ENCODE assay signal across 1 cellular context in the genomic region with DNA sequence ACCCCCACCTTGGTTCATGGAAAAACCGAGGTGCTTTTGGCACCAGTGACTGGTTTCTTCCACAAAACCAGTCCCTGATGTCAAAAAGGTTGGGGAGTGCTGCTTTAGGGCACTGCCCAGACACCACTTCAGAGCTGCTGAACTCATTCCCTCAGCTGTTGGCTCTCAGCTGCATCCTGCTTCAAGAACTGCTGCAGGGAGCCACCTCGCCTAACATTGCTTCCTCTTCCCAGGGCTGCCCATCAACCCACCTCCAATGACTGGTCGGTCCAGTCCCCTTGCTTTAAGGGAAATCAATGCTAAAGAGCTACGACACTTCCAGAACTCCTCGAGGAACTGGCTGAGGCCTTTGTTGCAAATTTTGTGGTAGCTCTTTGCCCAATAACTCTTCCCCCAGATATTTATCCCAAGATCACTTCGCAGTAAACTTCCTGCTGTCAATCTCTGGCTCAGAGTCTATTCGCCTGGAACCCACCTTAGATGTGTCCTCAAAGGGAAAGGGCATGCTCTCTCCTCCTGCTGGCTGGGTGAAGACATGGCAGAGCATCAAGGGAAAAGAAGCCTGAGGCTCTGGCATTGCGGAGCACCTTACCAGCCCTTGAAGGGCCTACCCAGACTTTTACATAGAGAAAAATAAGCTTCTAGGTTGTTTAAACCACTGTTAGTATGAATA.
TF ChIP-seq lines count a peak whose summit lies in the region.

No MANE protein-coding gene starts in this region.

TF ChIP-seq in H1, 55 proteins besides CTCF, POLR2A, EP300 and RAD21:
- no peak for TF ChIP-seq POU5F1 (IDR thresholded peaks at IDR 0.05; ENCODE audit: low read depth, low read length)
- TF ChIP-seq, protein P1, sequence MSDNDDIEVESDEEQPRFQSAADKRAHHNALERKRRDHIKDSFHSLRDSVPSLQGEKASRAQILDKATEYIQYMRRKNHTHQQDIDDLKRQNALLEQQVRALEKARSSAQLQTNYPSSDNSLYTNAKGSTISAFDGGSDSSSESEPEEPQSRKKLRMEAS (IDR thresholded peaks at IDR 0.05): peak; percentile 53; the same call in 1 of the 2 replicates
- TF ChIP-seq CHD1 (IDR thresholded peaks at IDR 0.05; ENCODE audit: low read depth, low read length): no peak
- no peak for TF ChIP-seq TCF12 (IDR thresholded peaks at IDR 0.05; ENCODE audit: low read depth, low read length)
- no peak for TF ChIP-seq RXRA (IDR thresholded peaks at IDR 0.05; ENCODE audit: insufficient read depth, low read depth, low read length)
- no peak for TF ChIP-seq KDM4A (IDR thresholded peaks at IDR 0.05; ENCODE audit: low read depth, low read length, severe bottlenecking)
- no peak for TF ChIP-seq KDM5A (IDR thresholded peaks at IDR 0.05; ENCODE audit: low read length)
- no peak for TF ChIP-seq CEBPB (IDR thresholded peaks at IDR 0.05; ENCODE audit: low read depth, low read length)
- TF ChIP-seq SUZ12 (IDR thresholded peaks at IDR 0.05; ENCODE audit: low read length): no peak
- no peak for TF ChIP-seq POLR2AphosphoS5 (IDR thresholded peaks at IDR 0.05; ENCODE audit: low read depth, low read length)
- no peak for TF ChIP-seq TAF7 (optimal IDR thresholded peaks at IDR 0.05; ENCODE audit: borderline replicate concordance, low read depth, low read length)
- TF ChIP-seq SAP30 (IDR thresholded peaks at IDR 0.05; ENCODE audit: insufficient read depth, insufficient replicate concordance, low read length): no peak
- TF ChIP-seq, protein P2, sequence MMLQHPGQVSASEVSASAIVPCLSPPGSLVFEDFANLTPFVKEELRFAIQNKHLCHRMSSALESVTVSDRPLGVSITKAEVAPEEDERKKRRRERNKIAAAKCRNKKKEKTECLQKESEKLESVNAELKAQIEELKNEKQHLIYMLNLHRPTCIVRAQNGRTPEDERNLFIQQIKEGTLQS (IDR thresholded peaks at IDR 0.05; ENCODE audit: insufficient read depth, low read depth, low read length): no peak
- no peak for TF ChIP-seq SIRT6 (IDR thresholded peaks at IDR 0.05; ENCODE audit: low read length)
- no peak for TF ChIP-seq FOSL1 (IDR thresholded peaks at IDR 0.05; ENCODE audit: insufficient read depth, low read depth, low read length)
- no peak for TF ChIP-seq RNF2 (IDR thresholded peaks at IDR 0.05; ENCODE audit: borderline replicate concordance, low read depth, low read length, missing control alignments, poor library complexity, severe bottlenecking)
- TF ChIP-seq ASH2L (IDR thresholded peaks at IDR 0.05; ENCODE audit: low read length): no peak
- TF ChIP-seq, protein P3, sequence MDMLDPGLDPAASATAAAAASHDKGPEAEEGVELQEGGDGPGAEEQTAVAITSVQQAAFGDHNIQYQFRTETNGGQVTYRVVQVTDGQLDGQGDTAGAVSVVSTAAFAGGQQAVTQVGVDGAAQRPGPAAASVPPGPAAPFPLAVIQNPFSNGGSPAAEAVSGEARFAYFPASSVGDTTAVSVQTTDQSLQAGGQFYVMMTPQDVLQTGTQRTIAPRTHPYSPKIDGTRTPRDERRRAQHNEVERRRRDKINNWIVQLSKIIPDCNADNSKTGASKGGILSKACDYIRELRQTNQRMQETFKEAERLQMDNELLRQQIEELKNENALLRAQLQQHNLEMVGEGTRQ (IDR thresholded peaks at IDR 0.05; ENCODE audit: low read length): no peak
- no peak for TF ChIP-seq GABPA (IDR thresholded peaks at IDR 0.05; ENCODE audit: borderline replicate concordance, insufficient read depth, low read length)
- TF ChIP-seq GTF2F1 (IDR thresholded peaks at IDR 0.05; ENCODE audit: borderline replicate concordance, low read depth, low read length): no peak
- 0 out of 2 replicates have a peak, but pooled peaks have one; percentile 13 for TF ChIP-seq YY1 (IDR thresholded peaks at IDR 0.05; ENCODE audit: low read depth, low read length)
- TF ChIP-seq SP2 (IDR thresholded peaks at IDR 0.05; ENCODE audit: low read length): no peak
- TF ChIP-seq SP1 (IDR thresholded peaks at IDR 0.05; ENCODE audit: low read depth, low read length): no peak
- no peak for TF ChIP-seq NRF1 (IDR thresholded peaks at IDR 0.05; ENCODE audit: low read depth, low read length)
- TF ChIP-seq, protein P4, sequence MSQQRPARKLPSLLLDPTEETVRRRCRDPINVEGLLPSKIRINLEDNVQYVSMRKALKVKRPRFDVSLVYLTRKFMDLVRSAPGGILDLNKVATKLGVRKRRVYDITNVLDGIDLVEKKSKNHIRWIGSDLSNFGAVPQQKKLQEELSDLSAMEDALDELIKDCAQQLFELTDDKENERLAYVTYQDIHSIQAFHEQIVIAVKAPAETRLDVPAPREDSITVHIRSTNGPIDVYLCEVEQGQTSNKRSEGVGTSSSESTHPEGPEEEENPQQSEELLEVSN (IDR thresholded peaks at IDR 0.05): peak; percentile 53; the same call in 1 of the 2 replicates
- TF ChIP-seq, protein P5, sequence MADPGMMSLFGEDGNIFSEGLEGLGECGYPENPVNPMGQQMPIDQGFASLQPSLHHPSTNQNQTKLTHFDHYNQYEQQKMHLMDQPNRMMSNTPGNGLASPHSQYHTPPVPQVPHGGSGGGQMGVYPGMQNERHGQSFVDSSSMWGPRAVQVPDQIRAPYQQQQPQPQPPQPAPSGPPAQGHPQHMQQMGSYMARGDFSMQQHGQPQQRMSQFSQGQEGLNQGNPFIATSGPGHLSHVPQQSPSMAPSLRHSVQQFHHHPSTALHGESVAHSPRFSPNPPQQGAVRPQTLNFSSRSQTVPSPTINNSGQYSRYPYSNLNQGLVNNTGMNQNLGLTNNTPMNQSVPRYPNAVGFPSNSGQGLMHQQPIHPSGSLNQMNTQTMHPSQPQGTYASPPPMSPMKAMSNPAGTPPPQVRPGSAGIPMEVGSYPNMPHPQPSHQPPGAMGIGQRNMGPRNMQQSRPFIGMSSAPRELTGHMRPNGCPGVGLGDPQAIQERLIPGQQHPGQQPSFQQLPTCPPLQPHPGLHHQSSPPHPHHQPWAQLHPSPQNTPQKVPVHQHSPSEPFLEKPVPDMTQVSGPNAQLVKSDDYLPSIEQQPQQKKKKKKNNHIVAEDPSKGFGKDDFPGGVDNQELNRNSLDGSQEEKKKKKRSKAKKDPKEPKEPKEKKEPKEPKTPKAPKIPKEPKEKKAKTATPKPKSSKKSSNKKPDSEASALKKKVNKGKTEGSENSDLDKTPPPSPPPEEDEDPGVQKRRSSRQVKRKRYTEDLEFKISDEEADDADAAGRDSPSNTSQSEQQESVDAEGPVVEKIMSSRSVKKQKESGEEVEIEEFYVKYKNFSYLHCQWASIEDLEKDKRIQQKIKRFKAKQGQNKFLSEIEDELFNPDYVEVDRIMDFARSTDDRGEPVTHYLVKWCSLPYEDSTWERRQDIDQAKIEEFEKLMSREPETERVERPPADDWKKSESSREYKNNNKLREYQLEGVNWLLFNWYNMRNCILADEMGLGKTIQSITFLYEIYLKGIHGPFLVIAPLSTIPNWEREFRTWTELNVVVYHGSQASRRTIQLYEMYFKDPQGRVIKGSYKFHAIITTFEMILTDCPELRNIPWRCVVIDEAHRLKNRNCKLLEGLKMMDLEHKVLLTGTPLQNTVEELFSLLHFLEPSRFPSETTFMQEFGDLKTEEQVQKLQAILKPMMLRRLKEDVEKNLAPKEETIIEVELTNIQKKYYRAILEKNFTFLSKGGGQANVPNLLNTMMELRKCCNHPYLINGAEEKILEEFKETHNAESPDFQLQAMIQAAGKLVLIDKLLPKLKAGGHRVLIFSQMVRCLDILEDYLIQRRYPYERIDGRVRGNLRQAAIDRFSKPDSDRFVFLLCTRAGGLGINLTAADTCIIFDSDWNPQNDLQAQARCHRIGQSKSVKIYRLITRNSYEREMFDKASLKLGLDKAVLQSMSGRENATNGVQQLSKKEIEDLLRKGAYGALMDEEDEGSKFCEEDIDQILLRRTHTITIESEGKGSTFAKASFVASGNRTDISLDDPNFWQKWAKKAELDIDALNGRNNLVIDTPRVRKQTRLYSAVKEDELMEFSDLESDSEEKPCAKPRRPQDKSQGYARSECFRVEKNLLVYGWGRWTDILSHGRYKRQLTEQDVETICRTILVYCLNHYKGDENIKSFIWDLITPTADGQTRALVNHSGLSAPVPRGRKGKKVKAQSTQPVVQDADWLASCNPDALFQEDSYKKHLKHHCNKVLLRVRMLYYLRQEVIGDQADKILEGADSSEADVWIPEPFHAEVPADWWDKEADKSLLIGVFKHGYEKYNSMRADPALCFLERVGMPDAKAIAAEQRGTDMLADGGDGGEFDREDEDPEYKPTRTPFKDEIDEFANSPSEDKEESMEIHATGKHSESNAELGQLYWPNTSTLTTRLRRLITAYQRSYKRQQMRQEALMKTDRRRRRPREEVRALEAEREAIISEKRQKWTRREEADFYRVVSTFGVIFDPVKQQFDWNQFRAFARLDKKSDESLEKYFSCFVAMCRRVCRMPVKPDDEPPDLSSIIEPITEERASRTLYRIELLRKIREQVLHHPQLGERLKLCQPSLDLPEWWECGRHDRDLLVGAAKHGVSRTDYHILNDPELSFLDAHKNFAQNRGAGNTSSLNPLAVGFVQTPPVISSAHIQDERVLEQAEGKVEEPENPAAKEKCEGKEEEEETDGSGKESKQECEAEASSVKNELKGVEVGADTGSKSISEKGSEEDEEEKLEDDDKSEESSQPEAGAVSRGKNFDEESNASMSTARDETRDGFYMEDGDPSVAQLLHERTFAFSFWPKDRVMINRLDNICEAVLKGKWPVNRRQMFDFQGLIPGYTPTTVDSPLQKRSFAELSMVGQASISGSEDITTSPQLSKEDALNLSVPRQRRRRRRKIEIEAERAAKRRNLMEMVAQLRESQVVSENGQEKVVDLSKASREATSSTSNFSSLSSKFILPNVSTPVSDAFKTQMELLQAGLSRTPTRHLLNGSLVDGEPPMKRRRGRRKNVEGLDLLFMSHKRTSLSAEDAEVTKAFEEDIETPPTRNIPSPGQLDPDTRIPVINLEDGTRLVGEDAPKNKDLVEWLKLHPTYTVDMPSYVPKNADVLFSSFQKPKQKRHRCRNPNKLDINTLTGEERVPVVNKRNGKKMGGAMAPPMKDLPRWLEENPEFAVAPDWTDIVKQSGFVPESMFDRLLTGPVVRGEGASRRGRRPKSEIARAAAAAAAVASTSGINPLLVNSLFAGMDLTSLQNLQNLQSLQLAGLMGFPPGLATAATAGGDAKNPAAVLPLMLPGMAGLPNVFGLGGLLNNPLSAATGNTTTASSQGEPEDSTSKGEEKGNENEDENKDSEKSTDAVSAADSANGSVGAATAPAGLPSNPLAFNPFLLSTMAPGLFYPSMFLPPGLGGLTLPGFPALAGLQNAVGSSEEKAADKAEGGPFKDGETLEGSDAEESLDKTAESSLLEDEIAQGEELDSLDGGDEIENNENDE (IDR thresholded peaks at IDR 0.05; ENCODE audit: insufficient replicate concordance, low read length): no peak
TF ChIP-seq in H1: peak in this region for 3.
